In the genomic region with DNA sequence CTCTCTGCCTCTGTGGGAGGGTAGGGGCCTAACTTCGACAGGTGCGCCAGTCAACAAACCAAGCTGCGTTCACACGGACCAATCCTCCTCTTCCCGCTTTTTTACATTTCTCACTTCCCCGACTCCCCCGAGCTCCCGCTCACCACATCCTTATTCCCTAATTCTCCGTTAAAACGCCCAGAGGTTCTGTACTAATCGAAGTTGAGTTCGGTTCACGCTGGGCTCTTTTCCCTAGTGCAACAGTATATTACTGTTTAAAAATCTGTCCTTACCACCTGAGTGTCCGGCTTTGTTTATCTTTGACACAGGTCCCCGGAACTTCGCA, we compare ENCODE assay signal across 8 cellular contexts. TPM values are rescaled to one million over a fixed set of nuclear protein-coding genes. Genes with fewer than 3 reads are reported as not detected.
DNase-seq lines count a peak whose midpoint lies in the region; ATAC-seq and TF ChIP-seq lines count a peak whose summit lies in the region.

No MANE protein-coding gene starts in this region.

- H2AFZ ChIP-seq in smooth muscle cell (ENCODE audit: low read depth): peak overlapping the region; percentile 87

- H3K4me3 ChIP-seq in AG10803 (ENCODE audit: low read length) (peak overlapping the region; percentile 69), iPS DF 6.9 (ENCODE audit: low read length) (peak overlapping the region; percentile 82; the same call in 1 of the 2 replicates), smooth muscle cell (peak overlapping the region; percentile 75)

- H3F3A ChIP-seq in smooth muscle cell (ENCODE audit: low read depth): peaks cover 15% of the 10 kb centered on the region

- H3K4me1 ChIP-seq in iPS DF 6.9 (ENCODE audit: control insufficient read depth, insufficient read depth, low read length): peaks cover 5% of the 10 kb centered on the region; the same call in 1 of the 2 replicates
- H3K4me1 ChIP-seq in smooth muscle cell (ENCODE audit: low read depth): peaks cover 21% of the 10 kb centered on the region

- H3K9me3 ChIP-seq in iPS DF 6.9 (ENCODE audit: control insufficient read depth, insufficient read depth, low read length): no peaks in the 10 kb centered on the region
- no peaks in the 10 kb centered on the region for H3K9me3 ChIP-seq in smooth muscle cell (replicated peaks; ENCODE audit: low read depth)

- H3K27ac ChIP-seq in iPS DF 6.9 (ENCODE audit: low read length): no peak overlapping the region
- H3K27ac ChIP-seq in smooth muscle cell (ENCODE audit: low read depth): no peak overlapping the region

- H3K27me3 ChIP-seq in iPS DF 6.9 (ENCODE audit: control insufficient read depth, insufficient read depth, low read length) (no peaks in the 10 kb centered on the region), smooth muscle cell (ENCODE audit: low read depth) (no peaks in the 10 kb centered on the region)

- peak overlapping the region; percentile 97 to 98 for H3K27ac Mint-ChIP-seq in activated naive CD4-positive, alpha-beta T cell treated with anti-CD3 and anti-CD28 coated beads, Interleukin-2, amount 50 U/mL, for 72 hours

- peak overlapping the region; percentile 91 for H3K4me2 ChIP-seq in smooth muscle cell

- no peaks in the 10 kb centered on the region for H3K36me3 ChIP-seq in iPS DF 6.9 (ENCODE audit: control insufficient read depth, insufficient read depth, low read length)
- H3K36me3 ChIP-seq in smooth muscle cell (ENCODE audit: low read depth): no peaks in the 10 kb centered on the region

- DNase-seq in AG10803 (ENCODE audit: low read depth): no peak
- peak; percentile 14 for DNase-seq in NCI-H1694 (lab: John Stamatoyannopoulos, UW)
- DNase-seq in activated naive CD4-positive, alpha-beta T cell treated with anti-CD3 and anti-CD28 coated beads, Interleukin-2, amount 50 U/mL, for 72 hours (ENCODE audit: low spot score in 2 of 2): peak in 1 of 2 donors; percentile 12
- DNase-seq in iPS DF 6.9 (ENCODE audit: low read depth, low spot score): no peak
- DNase-seq in smooth muscle cell (lab: John Stamatoyannopoulos, UW; ENCODE audit: unreplicated experiment): no peak

- H4K20me1 ChIP-seq in smooth muscle cell (ENCODE audit: low read depth): peaks cover 41% of the 10 kb centered on the region

- TF ChIP-seq CTCF in AG10803 (conservative IDR thresholded peaks at IDR 0.05; ENCODE audit: low read length) (no peak), smooth muscle cell (IDR thresholded peaks at IDR 0.05; ENCODE audit: borderline replicate concordance, insufficient read depth, poor library complexity, severe bottlenecking) (no peak)

- peaks cover 17 to 20% of the 10 kb centered on the region in 2 donors for H3K36me3 Mint-ChIP-seq in activated naive CD4-positive, alpha-beta T cell treated with anti-CD3 and anti-CD28 coated beads, Interleukin-2, amount 50 U/mL, for 72 hours

- WGBS in iPS DF 6.9 (ENCODE audit: insufficient coverage, insufficient read length): no CpG with 5 or more reads among the region's 16 CpGs
- under 1% methylated on average over 16 of the region's 16 CpGs for WGBS in smooth muscle cell (ENCODE audit: low lambda C conversion rate)

- peaks cover 57% of the 10 kb centered on the region for H3K79me2 ChIP-seq in smooth muscle cell (ENCODE audit: low read depth)

- ATAC-seq in GM18517 (IDR thresholded peaks at IDR 0.05; ENCODE audit: unreplicated experiment) (peak; percentile 9), HG03439 (IDR thresholded peaks at IDR 0.05; ENCODE audit: unreplicated experiment) (no peak), HG03565 (IDR thresholded peaks at IDR 0.05; ENCODE audit: unreplicated experiment) (no peak)
- ATAC-seq in activated naive CD4-positive, alpha-beta T cell treated with anti-CD3 and anti-CD28 coated beads, Interleukin-2, amount 50 U/mL, for 72 hours: no peak

- no peaks in the 10 kb centered on the region for H3K9me3 Mint-ChIP-seq in activated naive CD4-positive, alpha-beta T cell treated with anti-CD3 and anti-CD28 coated beads, Interleukin-2, amount 50 U/mL, for 72 hours

- peak overlapping the region; percentile 70 for H3K9ac ChIP-seq in smooth muscle cell (ENCODE audit: low read depth)

RNA-seq across cellular contexts. Expression of a gene that starts 0.5 kb away (rescaled TPM):
- total RNA-seq in activated naive CD4-positive, alpha-beta T cell treated with anti-CD3 and anti-CD28 coated beads, Interleukin-2, amount 50 U/mL, for 72 hours: 10 to 100 TPM; 61.2 to 72.9 TPM
- total RNA-seq in smooth muscle cell: 11.4 and 13.4 TPM in 2 replicates
- polyA plus RNA-seq in smooth muscle cell: 25.4 and 25.8 TPM in 2 replicates

RNA-seq across cellular contexts. Expression of a gene that starts 28.3 kb away (rescaled TPM):
- 10 to 100 TPM; 14.4 to 15.3 TPM for total RNA-seq in activated naive CD4-positive, alpha-beta T cell treated with anti-CD3 and anti-CD28 coated beads, Interleukin-2, amount 50 U/mL, for 72 hours
- total RNA-seq in smooth muscle cell: 13.8 and 14.7 TPM in 2 replicates
- polyA plus RNA-seq in smooth muscle cell: 11.3 and 11.8 TPM in 2 replicates

RNA-seq across cellular contexts. Expression of a gene that starts 46.5 kb away (rescaled TPM):
- 10 to 100 TPM; 70.8 to 80.5 TPM for total RNA-seq in activated naive CD4-positive, alpha-beta T cell treated with anti-CD3 and anti-CD28 coated beads, Interleukin-2, amount 50 U/mL, for 72 hours
- 30.4 and 39.0 TPM in 2 replicates for total RNA-seq in smooth muscle cell
- polyA plus RNA-seq in smooth muscle cell: 43.3 and 43.7 TPM in 2 replicates
